8 cellular contexts compared by ENCODE assay signal in genomic region chr10:26857553-26857952, GRCh38. TPM values are rescaled to one million over a fixed set of nuclear protein-coding genes. Genes with fewer than 3 reads are reported as not detected.
DNase-seq lines count a peak whose midpoint lies in the region; ATAC-seq and TF ChIP-seq lines count a peak whose summit lies in the region.
"Not testable (repeated sequence)": the region's sequence is repeated elsewhere in the genome, so short reads cannot be mapped to it uniquely, and the experiment has no call there.

No MANE protein-coding gene starts in this region.

- H3K4me1 ChIP-seq in OCI-LY3 (ENCODE audit: low read length) (peaks cover 28% of the 10 kb centered on the region), suprapubic skin (peaks cover 53% of the 10 kb centered on the region)
- H3K4me1 ChIP-seq in naive thymus-derived CD4-positive, alpha-beta T cell (ENCODE audit: control insufficient read depth in 2 of 2, insufficient read depth in 2 of 2, low read length in 2 of 2): peaks cover 35 to 39% of the 10 kb centered on the region in 2 donors

- peak overlapping the region; percentile 82 for H3K27ac ChIP-seq in OCI-LY3 (ENCODE audit: low read length)
- not testable (repeated sequence) for H3K27ac ChIP-seq in naive thymus-derived CD4-positive, alpha-beta T cell (ENCODE audit: low read depth, low read length)
- peak overlapping the region; percentile 98 for H3K27ac ChIP-seq in suprapubic skin

- not testable (repeated sequence) for H3K9me3 ChIP-seq in OCI-LY3 (ENCODE audit: insufficient read depth, low read length); naive thymus-derived CD4-positive, alpha-beta T cell (ENCODE audit: control insufficient read depth in 2 of 3, low read length in 3 of 3); suprapubic skin

- not testable (repeated sequence) for H3K27me3 Mint-ChIP-seq in activated CD8-positive, alpha-beta T cell treated with anti-CD3 and anti-CD28 coated beads, Interleukin-2, amount 10 ng/mL, durations not matched to agents 7 days and 5 days (ENCODE audit: low read depth); chondrocyte (ENCODE audit: low read depth); naive thymus-derived CD4-positive, alpha-beta T cell

- peak overlapping the region; percentile 89 for H3K4me2 ChIP-seq in OCI-LY3 (ENCODE audit: low read length)

- H3K36me3 Mint-ChIP-seq in activated CD8-positive, alpha-beta T cell treated with anti-CD3 and anti-CD28 coated beads, Interleukin-2, amount 10 ng/mL, durations not matched to agents 7 days and 5 days (ENCODE audit: low read depth): peaks cover 29% of the 10 kb centered on the region
- not testable (repeated sequence) for H3K36me3 Mint-ChIP-seq in chondrocyte (ENCODE audit: low read depth)
- H3K36me3 Mint-ChIP-seq in naive thymus-derived CD4-positive, alpha-beta T cell: peaks cover 0 to 10% (median 9%) of the 10 kb centered on the region in 5 donors

- H3K36me3 ChIP-seq in OCI-LY3 (replicated peaks; ENCODE audit: low read depth, low read length): peaks cover 16% of the 10 kb centered on the region
- H3K36me3 ChIP-seq in naive thymus-derived CD4-positive, alpha-beta T cell (ENCODE audit: control insufficient read depth in 2 of 3, insufficient read depth in 3 of 3, low read length in 3 of 3); suprapubic skin: not testable (repeated sequence)

- ATAC-seq in GM21360 (IDR thresholded peaks at IDR 0.05; ENCODE audit: unreplicated experiment) (peak; percentile 3), HG03097 (IDR thresholded peaks at IDR 0.05; ENCODE audit: low FRiP score, unreplicated experiment) (peak; percentile 7)
- ATAC-seq in activated CD8-positive, alpha-beta T cell treated with anti-CD3 and anti-CD28 coated beads, Interleukin-2, amount 10 ng/mL, durations not matched to agents 7 days and 5 days; naive thymus-derived CD4-positive, alpha-beta T cell: not testable (repeated sequence)

- peak overlapping the region; percentile 95 for H3K4me3 Mint-ChIP-seq in activated CD8-positive, alpha-beta T cell treated with anti-CD3 and anti-CD28 coated beads, Interleukin-2, amount 10 ng/mL, durations not matched to agents 7 days and 5 days
- H3K4me3 Mint-ChIP-seq in chondrocyte (ENCODE audit: unreplicated experiment): peak overlapping the region; percentile 97
- peak overlapping the region; percentile 80 to 100 (median 96) for H3K4me3 Mint-ChIP-seq in naive thymus-derived CD4-positive, alpha-beta T cell

- H3K27me3 ChIP-seq in OCI-LY3 (ENCODE audit: low read depth, low read length); naive thymus-derived CD4-positive, alpha-beta T cell (ENCODE audit: control insufficient read depth in 2 of 2, insufficient read depth in 2 of 2, low read length in 2 of 2); suprapubic skin: not testable (repeated sequence)

- not testable (repeated sequence) for H3K27ac Mint-ChIP-seq in activated CD8-positive, alpha-beta T cell treated with anti-CD3 and anti-CD28 coated beads, Interleukin-2, amount 10 ng/mL, durations not matched to agents 7 days and 5 days
- H3K27ac Mint-ChIP-seq in chondrocyte (ENCODE audit: unreplicated experiment): peak overlapping the region; percentile 94
- H3K27ac Mint-ChIP-seq in naive thymus-derived CD4-positive, alpha-beta T cell: peak overlapping the region in 5 of 9 donors; percentile 55 to 100 (median 89)

- H4K20me1 ChIP-seq in OCI-LY3 (ENCODE audit: insufficient read depth, low read length): peaks cover 65% of the 10 kb centered on the region

- POLR2A ChIA-PET in activated CD8-positive, alpha-beta T cell treated with anti-CD3 and anti-CD28 coated beads, Interleukin-2, amount 10 ng/mL, durations not matched to agents 7 days and 5 days (lab: Charles Lee): not testable (repeated sequence)
- POLR2A ChIA-PET in naive thymus-derived CD4-positive, alpha-beta T cell (lab: Charles Lee): interaction anchor here (0.7 kb wide), 1 partner anchor 8 kb away, joined by 5 read pairs; no protein-coding TSS in a partner anchor

- not testable (repeated sequence) for H3K9ac ChIP-seq in OCI-LY3 (ENCODE audit: low read length)

- H2AFZ ChIP-seq in OCI-LY3 (ENCODE audit: low read depth, low read length): not testable (repeated sequence)

- intact Hi-C loops in naive thymus-derived CD4-positive, alpha-beta T cell (cut with micrococcal nuclease): not testable (repeated sequence)

- H3K4me1 Mint-ChIP-seq in activated CD8-positive, alpha-beta T cell treated with anti-CD3 and anti-CD28 coated beads, Interleukin-2, amount 10 ng/mL, durations not matched to agents 7 days and 5 days (ENCODE audit: low read depth): peaks cover 47% of the 10 kb centered on the region
- H3K4me1 Mint-ChIP-seq in chondrocyte (ENCODE audit: low read depth): peaks cover 38% of the 10 kb centered on the region
- H3K4me1 Mint-ChIP-seq in naive thymus-derived CD4-positive, alpha-beta T cell: peaks cover 30 to 66% (median 53%) of the 10 kb centered on the region in 7 donors

- H3K4me3 ChIP-seq in GM12875 (ENCODE audit: low read depth, low read length): peak overlapping the region; percentile 10
- H3K4me3 ChIP-seq in OCI-LY3 (ENCODE audit: low read length): peak overlapping the region; percentile 80
- not testable (repeated sequence) for H3K4me3 ChIP-seq in naive thymus-derived CD4-positive, alpha-beta T cell (ENCODE audit: low read length); suprapubic skin

- TF ChIP-seq EP300 in suprapubic skin (IDR thresholded peaks at IDR 0.05): not testable (repeated sequence)

- peaks cover 82% of the 10 kb centered on the region for H3K79me2 ChIP-seq in OCI-LY3 (ENCODE audit: low read length)

- CTCF ChIA-PET in activated CD8-positive, alpha-beta T cell treated with anti-CD3 and anti-CD28 coated beads, Interleukin-2, amount 10 ng/mL, durations not matched to agents 7 days and 5 days (lab: Charles Lee): interaction anchor here (2.9 kb wide), 1 partner anchor 131 kb away, joined by 14 read pairs; no protein-coding TSS in a partner anchor
- CTCF ChIA-PET in naive thymus-derived CD4-positive, alpha-beta T cell (lab: Charles Lee): not testable (repeated sequence)

- not testable (repeated sequence) for TF ChIP-seq POLR2A in suprapubic skin (IDR thresholded peaks at IDR 0.05)

- not testable (repeated sequence) for H3K9me3 Mint-ChIP-seq in activated CD8-positive, alpha-beta T cell treated with anti-CD3 and anti-CD28 coated beads, Interleukin-2, amount 10 ng/mL, durations not matched to agents 7 days and 5 days (ENCODE audit: insufficient read depth); chondrocyte (ENCODE audit: low read depth); naive thymus-derived CD4-positive, alpha-beta T cell

- not testable (repeated sequence) for TF ChIP-seq CTCF in GM12875 (IDR thresholded peaks at IDR 0.05; ENCODE audit: borderline replicate concordance, insufficient read depth, low read depth, low read length); OCI-LY3 (IDR thresholded peaks at IDR 0.05; ENCODE audit: low read depth, low read length); chondrocyte (IDR thresholded peaks at IDR 0.05); suprapubic skin (IDR thresholded peaks at IDR 0.05)

- not testable (repeated sequence) for DNase-seq in activated CD8-positive, alpha-beta T cell treated with anti-CD3 and anti-CD28 coated beads, Interleukin-2, amount 10 ng/mL, durations not matched to agents 7 days and 5 days; chondrocyte (ENCODE audit: low spot score); naive thymus-derived CD4-positive, alpha-beta T cell; suprapubic skin (ENCODE audit: low spot score in 2 of 2)

RNA-seq across cellular contexts. Expression of gene ABI1, which starts 3.2 kb away (rescaled TPM):
- 10 to 100 TPM; 46.9 to 49.7 TPM for total RNA-seq in activated CD8-positive, alpha-beta T cell treated with anti-CD3 and anti-CD28 coated beads, Interleukin-2, amount 10 ng/mL, durations not matched to agents 7 days and 5 days
- total RNA-seq in chondrocyte (50.2 to 56.5 TPM (median 51.9 TPM) in 3 replicates), suprapubic skin (10 to 100 TPM; 62.9 to 78.8 (median 71.8) TPM)
- total RNA-seq in naive thymus-derived CD4-positive, alpha-beta T cell: 10 to 100 TPM; 61.9 to 73.7 (median 65.4) TPM
- 10 to 100 TPM; 66.0 to 71.0 TPM for polyA plus RNA-seq in naive thymus-derived CD4-positive, alpha-beta T cell
